ENCODE assay signal across 11 cellular contexts in genomic region chr6:159555082-159555481, GRCh38.
"Had no signal": no experiment of that assay in that cellular context is flagged by ENCODE, and none has a peak within 500 bp of the region (broad histone marks: within the 10 kb centered on the region; RNA-seq: fewer than 3 reads in every experiment).

No MANE protein-coding gene starts in this region.

- H3K4me2 ChIP-seq: GM23338 had no signal

- ATAC-seq: GM23338, HCT116 had no signal

- DNase-seq: GM23248, GOT3, H7, H9, HCEC 1CT, HFFc6 had no signal

- H3K9me3 ChIP-seq: HAP-1 had no signal

- H3K9ac ChIP-seq: GM23248 had no signal

- H2AFZ ChIP-seq: GM23248 had no signal

- H3K36me3 ChIP-seq: HAP-1 had no signal

- H3K4me3 ChIP-seq: GM23248, GM23338, HAP-1 had no signal

- H3K4me1 ChIP-seq: HAP-1 had no signal

- FAIRE-seq: H1, H54 had no signal

- H3K27ac ChIP-seq: GM23248 had no signal
